In the genomic region with DNA sequence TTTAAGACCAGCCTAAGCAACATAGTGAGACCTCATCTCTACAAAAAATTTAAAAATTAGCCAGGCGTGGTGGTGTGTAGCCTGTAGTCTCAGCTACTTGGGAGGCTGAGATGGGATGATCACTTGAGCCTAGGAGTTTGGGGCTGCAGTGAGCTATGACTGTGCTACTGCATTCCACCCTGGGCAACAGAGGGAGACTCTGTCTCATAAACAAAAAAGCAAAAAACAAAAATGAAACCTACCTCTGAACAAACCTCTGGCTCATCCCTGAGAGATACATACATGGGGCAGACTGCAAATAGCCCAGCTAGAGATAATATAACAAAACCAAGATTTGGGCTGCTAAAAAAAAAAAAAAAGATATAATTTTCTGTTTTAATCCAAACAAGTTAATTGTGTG, we compare ENCODE assay signal across 11 cellular contexts. TPM values are rescaled to one million over a fixed set of nuclear protein-coding genes. Genes with fewer than 3 reads are reported as not detected.
A peak's percentile ranks its signal among the peaks of the same experiment; 100 is the strongest.
DNase-seq lines count a peak whose midpoint lies in the region; ATAC-seq and TF ChIP-seq lines count a peak whose summit lies in the region.
"Had no signal": no experiment of that assay in that cellular context is flagged by ENCODE, and none has a peak within 500 bp of the region (broad histone marks: within the 10 kb centered on the region; RNA-seq: fewer than 3 reads in every experiment).

No MANE protein-coding gene starts in this region.

- H3K4me1 ChIP-seq in osteoblast (ENCODE audit: insufficient read depth, low read length) = no peaks in the 10 kb centered on the region
- no peaks in the 10 kb centered on the region for H3K4me1 ChIP-seq in colonic mucosa
- H3K4me1 ChIP-seq: psoas muscle had no signal

- peak; percentile 92 for ATAC-seq in GM19035 (IDR thresholded peaks at IDR 0.05; ENCODE audit: unreplicated experiment)
- ATAC-seq in HG02885 (IDR thresholded peaks at IDR 0.05; ENCODE audit: poor library complexity, unreplicated experiment) = peak; percentile 86
- ATAC-seq in activated T-helper 17 cell treated with anti-CD3 and anti-CD28 coated beads, Interleukin-2, amount 50 U/mL, for 72 hours (replicated peaks) = peak; percentile 88
- ATAC-seq: esophagus mucosa, left colon, psoas muscle had no signal

- H3K27me3 ChIP-seq in osteoblast (ENCODE audit: insufficient read depth, low read length) (no peaks in the 10 kb centered on the region), colonic mucosa (no peaks in the 10 kb centered on the region)

- H3K9me3 ChIP-seq in osteoblast (ENCODE audit: low read depth, low read length) (no peaks in the 10 kb centered on the region), colonic mucosa (no peaks in the 10 kb centered on the region)
- H3K9me3 ChIP-seq: psoas muscle had no signal

- H3K4me1 Mint-ChIP-seq in activated T-helper 17 cell treated with anti-CD3 and anti-CD28 coated beads, Interleukin-2, amount 50 U/mL, for 72 hours = no peaks in the 10 kb centered on the region

- no peak overlapping the region for H3K4me2 ChIP-seq in osteoblast (ENCODE audit: insufficient read depth, low read length)

- no peak overlapping the region for H3K27ac Mint-ChIP-seq in activated T-helper 17 cell treated with anti-CD3 and anti-CD28 coated beads, Interleukin-2, amount 50 U/mL, for 72 hours

- no peaks in the 10 kb centered on the region for H3K36me3 Mint-ChIP-seq in activated T-helper 17 cell treated with anti-CD3 and anti-CD28 coated beads, Interleukin-2, amount 50 U/mL, for 72 hours (ENCODE audit: low read depth)

- H2AFZ ChIP-seq in osteoblast (ENCODE audit: low read length) = no peak overlapping the region

- H3K27me3 Mint-ChIP-seq in activated T-helper 17 cell treated with anti-CD3 and anti-CD28 coated beads, Interleukin-2, amount 50 U/mL, for 72 hours = peaks cover 4% of the 10 kb centered on the region

- H3K4me3 ChIP-seq in osteoblast (ENCODE audit: insufficient read depth, low read length) = no peak overlapping the region
- no peak overlapping the region for H3K4me3 ChIP-seq in colonic mucosa
- H3K4me3 ChIP-seq: psoas muscle had no signal

- H3K79me2 ChIP-seq in osteoblast (ENCODE audit: insufficient read depth, low read length) = no peaks in the 10 kb centered on the region

- TF ChIP-seq CTCF in GM12874 (IDR thresholded peaks at IDR 0.05; ENCODE audit: insufficient read depth, low read depth, low read length) = peak; percentile 11; the same call in 1 of the 2 replicates
- TF ChIP-seq CTCF in osteoblast (IDR thresholded peaks at IDR 0.05; ENCODE audit: extremely low read depth, low read depth, low read length) = no peak
- no peak for TF ChIP-seq CTCF in colonic mucosa (IDR thresholded peaks at IDR 0.05)

- no peak overlapping the region for H3K9ac ChIP-seq in colonic mucosa (ENCODE audit: low read depth in 2 of 2, low read length in 2 of 2)

- H3K4me3 Mint-ChIP-seq in activated T-helper 17 cell treated with anti-CD3 and anti-CD28 coated beads, Interleukin-2, amount 50 U/mL, for 72 hours = no peak overlapping the region

- intact Hi-C loops in colonic mucosa (cut with DNase I) = no loop called here

- H3K36me3 ChIP-seq in osteoblast (ENCODE audit: insufficient read depth, low read length) = no peaks in the 10 kb centered on the region
- no peaks in the 10 kb centered on the region for H3K36me3 ChIP-seq in colonic mucosa

- DNase-seq in superior temporal gyrus (ENCODE audit: extremely low spot score) (no peak), osteoblast (ENCODE audit: insufficient read length, low spot score, missing footprints) (no peak), colonic mucosa (no peak), pons (ENCODE audit: low spot score) (no peak)
- DNase-seq: left colon, psoas muscle had no signal

- H3K27ac ChIP-seq in osteoblast (ENCODE audit: low read depth, low read length) (no peak overlapping the region), colonic mucosa (no peak overlapping the region)
- H3K27ac ChIP-seq: psoas muscle had no signal

- no peaks in the 10 kb centered on the region for H3K9me3 Mint-ChIP-seq in activated T-helper 17 cell treated with anti-CD3 and anti-CD28 coated beads, Interleukin-2, amount 50 U/mL, for 72 hours

- no peaks in the 10 kb centered on the region for H4K20me1 ChIP-seq in osteoblast (ENCODE audit: insufficient read depth, low read length)

RNA-seq across cellular contexts. Expression of a gene that starts 19.5 kb away (rescaled TPM):
- total RNA-seq in activated T-helper 17 cell treated with anti-CD3 and anti-CD28 coated beads, Interleukin-2, amount 50 U/mL, for 72 hours = under 1 TPM; 0.21 to 0.30 TPM
- total RNA-seq in osteoblast (not detected in 2 replicates), colonic mucosa (not detected)
- total RNA-seq: left colon had no signal
